Comparison of ENCODE assay signal across 17 cellular contexts in the genomic region with DNA sequence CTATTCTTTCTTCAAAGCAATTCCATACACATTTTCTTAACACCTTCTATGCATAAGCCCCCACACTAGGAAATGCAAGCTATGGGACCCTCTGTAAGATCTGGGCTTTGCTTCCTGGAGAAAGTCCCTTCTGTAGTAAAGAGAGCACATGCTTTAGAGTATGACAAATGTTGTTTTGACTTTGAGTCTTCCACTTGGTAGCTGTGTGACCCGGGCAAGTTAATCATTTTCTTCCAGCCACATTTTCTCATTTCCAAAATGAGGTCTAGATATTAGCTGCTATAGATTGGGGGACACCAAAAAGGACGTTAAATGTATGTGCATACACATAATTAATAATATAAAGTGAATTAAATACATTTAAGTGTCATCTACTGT.
"Had no signal": no experiment of that assay in that cellular context is flagged by ENCODE, and none has a peak within 500 bp of the region (broad histone marks: within the 10 kb centered on the region; RNA-seq: fewer than 3 reads in every experiment).

No MANE protein-coding gene starts in this region.

- H3K27ac Mint-ChIP-seq: activated CD4-positive, alpha-beta memory T cell treated with anti-CD3 and anti-CD28 coated beads, Interleukin-2, amount 10 ng/mL, durations not matched to agents 7 days and 5 days; activated CD4-positive, alpha-beta T cell treated with anti-CD3 and anti-CD28 coated beads for 36 hours; activated naive CD4-positive, alpha-beta T cell treated with anti-CD3 and anti-CD28 coated beads, Interleukin-2, amount 10 ng/mL, durations not matched to agents 7 days and 5 days; activated naive CD8-positive, alpha-beta T cell treated with anti-CD3 and anti-CD28 coated beads for 36 hours; activated T-cell treated with anti-CD3 and anti-CD28 coated beads, Interleukin-2, amount 50 U/mL, for 72 hours; activated T-helper 2 cell treated with anti-CD3 and anti-CD28 coated beads, Interferon-gamma antibody, Interleukin-2, Interleukin-4, amounts not matched to agents 10 μg/mL and 5 μg/mL and 100 μg/mL, durations not matched to agents 14 hours and 24 hours and 36 hours had no signal

- H3K27ac ChIP-seq: brain microvascular endothelial cell, cardiac muscle cell, WERI-Rb-1 had no signal

- H3K27me3 Mint-ChIP-seq: activated CD4-positive, alpha-beta memory T cell treated with anti-CD3 and anti-CD28 coated beads, Interleukin-2, amount 10 ng/mL, durations not matched to agents 7 days and 5 days; activated CD4-positive, alpha-beta T cell treated with anti-CD3 and anti-CD28 coated beads for 36 hours; activated naive CD4-positive, alpha-beta T cell treated with anti-CD3 and anti-CD28 coated beads, Interleukin-2, amount 10 ng/mL, durations not matched to agents 7 days and 5 days; activated naive CD8-positive, alpha-beta T cell treated with anti-CD3 and anti-CD28 coated beads for 36 hours had no signal

- H3K36me3 ChIP-seq: brain microvascular endothelial cell, cardiac muscle cell, WERI-Rb-1 had no signal

- H3K36me3 Mint-ChIP-seq: activated naive CD4-positive, alpha-beta T cell treated with anti-CD3 and anti-CD28 coated beads, Interleukin-2, amount 10 ng/mL, durations not matched to agents 7 days and 5 days; activated naive CD8-positive, alpha-beta T cell treated with anti-CD3 and anti-CD28 coated beads for 36 hours had no signal

- H3K4me3 Mint-ChIP-seq: activated CD4-positive, alpha-beta memory T cell treated with anti-CD3 and anti-CD28 coated beads, Interleukin-2, amount 10 ng/mL, durations not matched to agents 7 days and 5 days; activated CD4-positive, alpha-beta T cell treated with anti-CD3 and anti-CD28 coated beads for 36 hours; activated naive CD4-positive, alpha-beta T cell treated with anti-CD3 and anti-CD28 coated beads, Interleukin-2, amount 10 ng/mL, durations not matched to agents 7 days and 5 days; activated naive CD8-positive, alpha-beta T cell treated with anti-CD3 and anti-CD28 coated beads for 36 hours; activated T-cell treated with anti-CD3 and anti-CD28 coated beads, Interleukin-2, amount 50 U/mL, for 72 hours had no signal

- H3K4me1 Mint-ChIP-seq: activated CD4-positive, alpha-beta memory T cell treated with anti-CD3 and anti-CD28 coated beads, Interleukin-2, amount 10 ng/mL, durations not matched to agents 7 days and 5 days; activated CD4-positive, alpha-beta T cell treated with anti-CD3 and anti-CD28 coated beads for 36 hours; activated naive CD4-positive, alpha-beta T cell treated with anti-CD3 and anti-CD28 coated beads, Interleukin-2, amount 10 ng/mL, durations not matched to agents 7 days and 5 days; activated naive CD8-positive, alpha-beta T cell treated with anti-CD3 and anti-CD28 coated beads for 36 hours had no signal

- H3K9me3 ChIP-seq: SK-N-SH had no signal

- H3K4me3 ChIP-seq: cardiac muscle cell had no signal

- DNase-seq: activated CD4-positive, alpha-beta memory T cell treated with anti-CD3 and anti-CD28 coated beads, Interleukin-2, amount 10 ng/mL, durations not matched to agents 7 days and 5 days; activated CD4-positive, alpha-beta T cell treated with anti-CD3 and anti-CD28 coated beads for 36 hours; activated CD4-positive, alpha-beta T cell treated with anti-CD3 and anti-CD28 coated beads, Interleukin-2, amount 50 U/mL, for 1 hour; activated gamma-delta T cell treated with Interleukin-2 at 50 U/mL for 16 hours; activated naive CD4-positive, alpha-beta T cell treated with anti-CD3 and anti-CD28 coated beads, Interleukin-2, amount 10 ng/mL, durations not matched to agents 7 days and 5 days; activated naive CD8-positive, alpha-beta T cell treated with anti-CD3 and anti-CD28 coated beads for 36 hours; activated T-cell treated with anti-CD3 and anti-CD28 coated beads, Interleukin-2, amount 50 U/mL, for 72 hours; brain microvascular endothelial cell; NCI-H1048; NK-92 treated with Interleukin-12 subunit alpha and Interleukin-12 subunit beta, amount 100 ng/mL, for 24 hours; OCI-M1; RPMI8226; SK-N-SH; T-helper 1 cell; WERI-Rb-1 had no signal
